In the genomic region with DNA sequence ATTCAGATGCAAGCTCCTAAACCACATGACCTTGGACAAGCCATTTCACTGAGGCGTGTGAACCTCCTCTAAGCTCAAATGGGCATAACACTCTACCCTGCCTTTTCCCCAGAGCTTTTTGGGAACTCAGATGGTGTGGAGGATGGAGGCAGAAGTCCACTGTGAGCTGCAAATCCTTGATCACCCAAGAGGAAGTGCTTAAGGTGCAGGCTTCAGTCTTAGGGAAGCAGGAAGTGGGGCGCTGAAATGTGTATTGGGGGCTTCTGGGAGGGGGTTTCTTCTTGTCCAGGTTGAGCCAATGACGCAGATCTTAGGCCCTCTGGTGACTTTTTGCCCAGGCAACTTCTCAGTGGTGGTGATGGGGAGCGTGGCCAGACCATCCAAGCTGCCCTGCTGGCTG, we compare ENCODE assay signal across 21 cellular contexts. TPM values are rescaled to one million over a fixed set of nuclear protein-coding genes. Genes with fewer than 3 reads are reported as not detected.
"Had no signal": no experiment of that assay in that cellular context is flagged by ENCODE, and none has a peak within 500 bp of the region (broad histone marks: within the 10 kb centered on the region; RNA-seq: fewer than 3 reads in every experiment).

No MANE protein-coding gene starts in this region.

- H3K4me1 ChIP-seq: breast epithelium had no signal

- H3K4me3 ChIP-seq: breast epithelium, coronary artery, smooth muscle cell, upper lobe of right lung had no signal

- H3K27me3 ChIP-seq: breast epithelium, upper lobe of right lung had no signal

- H3K9me3 ChIP-seq: breast epithelium, upper lobe of right lung had no signal

- H3K4me2 ChIP-seq: smooth muscle cell had no signal

- FAIRE-seq: astrocyte, endometrium, frontal cortex, keratinocyte had no signal

- H3K4me1 Mint-ChIP-seq: nephron progenitor cell had no signal

- H3K27ac ChIP-seq: breast epithelium, coronary artery, upper lobe of right lung had no signal

- H3K9me3 Mint-ChIP-seq: activated CD4-positive, alpha-beta T cell treated with anti-CD3 and anti-CD28 coated beads, Interleukin-2, amount 10 ng/mL, durations not matched to agents 24 days and 14 days; activated naive CD4-positive, alpha-beta T cell treated with anti-CD3 and anti-CD28 coated beads, Interleukin-2, amount 10 ng/mL, durations not matched to agents 7 days and 5 days; activated T-cell treated with anti-CD3 and anti-CD28 coated beads, Interleukin-2, amount 50 U/mL, for 4 hours; nephron progenitor cell had no signal

- DNase-seq: activated CD4-positive, alpha-beta T cell treated with anti-CD3 and anti-CD28 coated beads, Interleukin-2, amount 10 ng/mL, durations not matched to agents 24 days and 14 days; activated CD8-positive, alpha-beta memory T cell treated with anti-CD3 and anti-CD28 coated beads, Interleukin-2, amount 50 U/mL, for 4 hours; activated effector memory CD4-positive, alpha-beta T cell treated with Interleukin-2 at 50 U/mL for 16 hours; activated naive CD4-positive, alpha-beta T cell treated with anti-CD3 and anti-CD28 coated beads, Interleukin-2, amount 10 ng/mL, durations not matched to agents 7 days and 5 days; activated T-cell treated with anti-CD3 and anti-CD28 coated beads, Interleukin-2, amount 50 U/mL, for 4 hours; erythroblast; midbrain; nephron progenitor cell; nucleus accumbens; stimulated activated CD4-positive, alpha-beta T cell treated with anti-CD3 and anti-CD28 coated beads, Interleukin-4, amount 100 ng/mL, for 4 hours; stimulated activated naive CD4-positive, alpha-beta T cell; upper lobe of right lung had no signal

- H3K36me3 ChIP-seq: breast epithelium, upper lobe of right lung had no signal

- H3K4me3 Mint-ChIP-seq: activated CD4-positive, alpha-beta T cell treated with anti-CD3 and anti-CD28 coated beads, Interleukin-2, amount 10 ng/mL, durations not matched to agents 24 days and 14 days; activated naive CD4-positive, alpha-beta T cell treated with anti-CD3 and anti-CD28 coated beads, Interleukin-2, amount 10 ng/mL, durations not matched to agents 7 days and 5 days; activated T-cell treated with anti-CD3 and anti-CD28 coated beads, Interleukin-2, amount 50 U/mL, for 4 hours; nephron progenitor cell had no signal

- H3K27ac Mint-ChIP-seq: activated CD4-positive, alpha-beta T cell treated with anti-CD3 and anti-CD28 coated beads, Interleukin-2, amount 10 ng/mL, durations not matched to agents 24 days and 14 days; activated naive CD4-positive, alpha-beta T cell treated with anti-CD3 and anti-CD28 coated beads, Interleukin-2, amount 10 ng/mL, durations not matched to agents 7 days and 5 days; nephron progenitor cell had no signal

- ATAC-seq: activated T-cell treated with anti-CD3 and anti-CD28 coated beads, Interleukin-2, amount 50 U/mL, for 4 hours; left lobe of liver; sciatic nerve had no signal

RNA-seq across cellular contexts. Expression of a gene that starts 12.9 kb away (rescaled TPM):
- total RNA-seq: astrocyte, smooth muscle cell had no signal
